ENCODE assay signal across 8 cellular contexts in the genomic region with DNA sequence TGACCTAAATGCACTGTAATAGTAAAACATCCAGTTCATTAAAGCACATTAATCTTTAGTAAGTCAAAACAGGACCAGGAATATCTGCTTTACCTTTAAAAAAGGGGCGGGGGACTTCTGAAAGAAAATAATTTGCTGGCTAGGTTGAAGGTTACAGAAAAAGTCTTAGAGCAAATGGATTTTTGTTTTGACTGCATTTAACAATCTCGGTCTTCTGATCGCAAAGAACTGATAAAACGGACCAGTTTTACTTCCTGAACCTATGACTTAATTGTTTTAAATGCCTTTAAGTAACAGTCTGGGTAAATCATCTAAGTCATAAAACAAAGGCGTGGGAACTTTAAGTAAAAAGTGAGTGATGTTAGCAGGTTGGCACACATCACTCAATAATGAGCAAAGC. TPM values are rescaled to one million over a fixed set of nuclear protein-coding genes. Genes with fewer than 3 reads are reported as not detected.
A peak's percentile ranks its signal among the peaks of the same experiment; 100 is the strongest.
DNase-seq lines count a peak whose midpoint lies in the region; ATAC-seq and TF ChIP-seq lines count a peak whose summit lies in the region.

No MANE protein-coding gene starts in this region.

- in situ Hi-C loops in gastrocnemius medialis (cut with MboI; ENCODE audit: low sequenced_read_pairs in 4 of 4) = no loop called here

- no peak overlapping the region for H2BK15ac ChIP-seq in mesenchymal stem cell (ENCODE audit: low read depth, poor library complexity, severe bottlenecking)

- WGBS in mesenchymal stem cell = 20% methylated on average over 2 of the region's 5 CpGs

- H3K4me3 ChIP-seq in AG10803 (ENCODE audit: low read length) (peak overlapping the region; percentile 84), HUES48 (ENCODE audit: low read depth, low read length) (peak overlapping the region; percentile 96), mesenchymal stem cell (ENCODE audit: insufficient read depth in 1 of 2, low read depth in 1 of 2, low read length in 2 of 2) (peak overlapping the region in 1 of 2 experiments; percentile 96), gastrocnemius medialis (peak overlapping the region in 1 of 4 donors; percentile 80)

- ATAC-seq in GM18867 (IDR thresholded peaks at IDR 0.05; ENCODE audit: unreplicated experiment) (no peak), gastrocnemius medialis (no peak)

- no peaks in the 10 kb centered on the region for H3K9me3 Mint-ChIP-seq in activated naive CD8-positive, alpha-beta T cell (ENCODE audit: low read depth)

- H3K23ac ChIP-seq in mesenchymal stem cell (ENCODE audit: low read length in 2 of 2) = no peak overlapping the region

- intact Hi-C loops in gastrocnemius medialis (cut with DNase I; ENCODE audit: low total_unique reads) = no loop called here

- H3K14ac ChIP-seq in mesenchymal stem cell (ENCODE audit: low read length in 2 of 2) = no peak overlapping the region

- no peak overlapping the region for H4K91ac ChIP-seq in mesenchymal stem cell (ENCODE audit: low read length)

- TF ChIP-seq POLR2A in gastrocnemius medialis (IDR thresholded peaks at IDR 0.05) = no peak

- no peak overlapping the region for H2BK5ac ChIP-seq in mesenchymal stem cell (ENCODE audit: low read depth, low read length, poor library complexity, severe bottlenecking)

- H3K36me3 ChIP-seq in HUES48 (ENCODE audit: control insufficient read depth, insufficient read depth, low read length) (peaks cover 43% of the 10 kb centered on the region), mesenchymal stem cell (ENCODE audit: control insufficient read depth in 1 of 2, insufficient read depth in 2 of 2, low read depth in 1 of 2, low read length in 2 of 2) (peaks cover 0 to 5% of the 10 kb centered on the region in 2 experiments), gastrocnemius medialis (no peaks in the 10 kb centered on the region)

- peak overlapping the region; percentile 98 for H3K4me3 Mint-ChIP-seq in activated naive CD8-positive, alpha-beta T cell

- no peak overlapping the region for H3K27ac Mint-ChIP-seq in activated naive CD8-positive, alpha-beta T cell

- no peak overlapping the region for H2AFZ ChIP-seq in mesenchymal stem cell (ENCODE audit: low read depth, low read length)

- no peaks in the 10 kb centered on the region for H3K27me3 Mint-ChIP-seq in activated naive CD8-positive, alpha-beta T cell

- H2AK5ac ChIP-seq in mesenchymal stem cell (ENCODE audit: low read length, severe bottlenecking) = no peak overlapping the region

- no peaks in the 10 kb centered on the region; the same call in 1 of the 2 replicates for H3K9me3 ChIP-seq in HUES48 (ENCODE audit: control insufficient read depth, insufficient read depth, low read length)
- H3K9me3 ChIP-seq in mesenchymal stem cell (ENCODE audit: control insufficient read depth, low read length) = no peaks in the 10 kb centered on the region
- H3K9me3 ChIP-seq in gastrocnemius medialis = no peaks in the 10 kb centered on the region

- H3K9ac ChIP-seq in HUES48 (ENCODE audit: low read depth, low read length) (peak overlapping the region; percentile 70), mesenchymal stem cell (ENCODE audit: low read length) (peak overlapping the region; percentile 96)

- H4K8ac ChIP-seq in mesenchymal stem cell (ENCODE audit: low read length) = no peak overlapping the region

- H3K79me1 ChIP-seq in mesenchymal stem cell (replicated peaks; ENCODE audit: low read length, poor library complexity, severe bottlenecking) = peaks cover 13% of the 10 kb centered on the region

- peaks cover 22% of the 10 kb centered on the region for H3K4me1 Mint-ChIP-seq in activated naive CD8-positive, alpha-beta T cell (ENCODE audit: low read depth)

- H3K27ac ChIP-seq in HUES48 (ENCODE audit: low read depth, low read length) (peak overlapping the region; percentile 93), mesenchymal stem cell (ENCODE audit: low read length, poor library complexity, severe bottlenecking) (no peak overlapping the region), gastrocnemius medialis (no peak overlapping the region)

- H3K4me1 ChIP-seq in HUES48 (ENCODE audit: control insufficient read depth, insufficient read depth, low read length) (peaks cover 30% of the 10 kb centered on the region), mesenchymal stem cell (ENCODE audit: control insufficient read depth, insufficient read depth, low read depth, low read length) (peaks cover 6% of the 10 kb centered on the region), gastrocnemius medialis (peaks cover 4 to 12% of the 10 kb centered on the region in 2 donors)

- TF ChIP-seq CTCF in AG10803 (conservative IDR thresholded peaks at IDR 0.05; ENCODE audit: low read length) = no peak
- no peak for TF ChIP-seq CTCF in gastrocnemius medialis (IDR thresholded peaks at IDR 0.05 in 4 of 5, conservative IDR thresholded peaks at IDR 0.05 in 1 of 5)

- peaks cover 4% of the 10 kb centered on the region for H3K36me3 Mint-ChIP-seq in activated naive CD8-positive, alpha-beta T cell

- H3K27me3 ChIP-seq in HUES48 (ENCODE audit: control insufficient read depth, insufficient read depth, low read length) (no peaks in the 10 kb centered on the region; the same call in 1 of the 2 replicates), mesenchymal stem cell (ENCODE audit: control insufficient read depth in 1 of 2, insufficient read depth in 1 of 2, low read length in 2 of 2) (no peaks in the 10 kb centered on the region), gastrocnemius medialis (no peaks in the 10 kb centered on the region)

- H2BK12ac ChIP-seq in mesenchymal stem cell (ENCODE audit: low read length in 2 of 2) = no peak overlapping the region

- H3K4ac ChIP-seq in mesenchymal stem cell (ENCODE audit: low read depth in 1 of 2, low read length in 2 of 2) = no peak overlapping the region

- H3K18ac ChIP-seq in mesenchymal stem cell (ENCODE audit: low read depth in 1 of 2, low read length in 2 of 2) = no peak overlapping the region

- H3K4me2 ChIP-seq in mesenchymal stem cell (ENCODE audit: low read length, poor library complexity, severe bottlenecking) = peak overlapping the region; percentile 95

- DNase-seq in AG10803 (ENCODE audit: low read depth) (no peak), mesenchymal stem cell (peak; percentile 30), gastrocnemius medialis (no peak), NK-92 (lab: John Stamatoyannopoulos, UW; ENCODE audit: unreplicated experiment) (no peak)
- no peak for DNase-seq in effector CD8-positive, alpha-beta T cell (lab: John Stamatoyannopoulos, UW)

- no peak overlapping the region for H2BK120ac ChIP-seq in mesenchymal stem cell (ENCODE audit: low read depth, low read length)

RNA-seq across cellular contexts. Expression of a gene that starts 0.8 kb away (rescaled TPM):
- 5.1 TPM for polyA plus RNA-seq in mesenchymal stem cell (2013, experiment 1 of 2)
- polyA plus RNA-seq in mesenchymal stem cell (2013, experiment 2 of 2) = 5.3 TPM
- total RNA-seq in gastrocnemius medialis = under 1 TPM in 2 of 4 donors, not detected in 2; 0.27 to 0.59 TPM

RNA-seq across cellular contexts. Expression of a gene that starts 55.3 kb away (rescaled TPM):
- 0.04 TPM for polyA plus RNA-seq in mesenchymal stem cell (2013, experiment 1 of 2)
- 0.01 TPM for polyA plus RNA-seq in mesenchymal stem cell (2013, experiment 2 of 2)
- total RNA-seq in gastrocnemius medialis = not detected
